Comparison of ENCODE assay signal across 1 cellular context in the genomic region with DNA sequence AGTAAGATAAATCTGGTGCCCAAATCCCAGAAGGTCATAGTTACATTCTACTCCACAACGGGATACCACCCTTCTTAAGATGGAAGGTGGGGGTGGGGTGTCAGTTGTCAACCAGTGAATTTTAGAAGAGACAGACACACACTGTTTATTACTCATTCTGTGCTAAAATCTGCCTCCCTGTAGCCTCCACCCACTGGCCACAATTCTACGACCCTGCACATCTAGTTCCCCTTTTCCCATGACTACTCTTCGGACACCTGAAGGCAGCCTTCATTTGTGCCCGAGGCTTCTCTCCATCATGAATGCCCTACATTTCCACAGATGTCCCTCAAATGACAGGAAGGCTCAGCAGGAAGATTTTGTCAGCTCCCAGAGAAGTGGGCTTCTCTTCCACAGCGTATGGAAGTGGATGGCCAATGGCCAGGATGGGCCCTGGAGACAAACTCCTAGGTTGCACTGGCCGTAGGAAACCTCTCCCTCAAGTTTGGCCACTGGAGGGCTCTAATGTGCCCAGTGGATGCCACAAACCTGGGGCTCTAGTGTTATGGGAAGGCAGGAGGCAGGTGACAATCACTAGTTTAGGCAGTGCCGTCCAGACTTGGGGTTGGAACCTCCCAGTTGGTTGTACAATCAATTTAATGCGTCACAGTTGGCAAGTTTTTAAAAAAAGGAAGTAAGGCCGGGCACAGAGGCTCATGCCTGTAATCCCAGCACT.
TF ChIP-seq lines count a peak whose summit lies in the region.

No MANE protein-coding gene starts in this region.

TF ChIP-seq in H1, 55 proteins besides CTCF, POLR2A, EP300 and RAD21:
- TF ChIP-seq RBBP5 (IDR thresholded peaks at IDR 0.05; ENCODE audit: borderline replicate concordance, low read depth, low read length), result no peak
- no peak for TF ChIP-seq SUZ12 (IDR thresholded peaks at IDR 0.05; ENCODE audit: low read length)
- no peak for TF ChIP-seq GABPA (IDR thresholded peaks at IDR 0.05; ENCODE audit: borderline replicate concordance, insufficient read depth, low read length)
